Comparison of ENCODE assay signal across 7 cellular contexts in the genomic region with DNA sequence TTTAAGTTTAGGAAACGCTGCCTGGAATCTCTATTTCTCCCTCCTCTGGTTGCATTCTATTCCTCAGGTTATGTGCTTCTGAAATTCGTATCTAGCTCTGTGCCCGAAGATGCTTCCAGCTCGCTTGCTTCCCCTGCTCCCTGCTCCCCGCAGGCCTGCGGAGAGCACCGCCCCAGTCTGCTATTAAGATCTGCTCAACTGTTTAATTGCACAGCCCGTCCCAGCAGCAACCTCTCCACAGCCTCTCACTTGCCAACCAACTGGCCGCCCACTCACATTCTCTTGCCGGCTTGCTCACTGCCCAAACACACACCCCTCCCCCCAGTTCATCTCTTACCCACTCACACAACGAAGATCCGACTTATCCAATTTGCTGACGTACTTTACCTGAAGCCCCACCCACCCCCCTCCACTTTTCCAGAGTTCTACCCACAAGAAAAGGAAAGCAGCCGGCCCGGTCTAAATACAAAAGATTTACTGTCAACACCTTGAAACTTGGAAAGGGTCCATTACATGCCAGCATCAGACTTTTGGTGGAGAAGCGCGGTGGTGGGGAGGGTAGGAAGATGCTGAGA.
A peak's percentile ranks its signal among the peaks of the same experiment; 100 is the strongest.
DNase-seq lines count a peak whose midpoint lies in the region; ATAC-seq and TF ChIP-seq lines count a peak whose summit lies in the region.

No MANE protein-coding gene starts in this region.

- H3K36me3 ChIP-seq in prostate gland: peaks cover 0 to 6% of the 10 kb centered on the region in 2 donors

- TF ChIP-seq CTCF in prostate gland (IDR thresholded peaks at IDR 0.05): no peak

- WGBS in prostate gland: 12% methylated on average over 17 of the region's 17 CpGs

- H3K4me3 ChIP-seq in prostate gland: no peak overlapping the region

- DNase-seq in HK-2 (ENCODE audit: unreplicated experiment): peak; percentile 92
- DNase-seq in activated CD8-positive, alpha-beta memory T cell treated with anti-CD3 and anti-CD28 coated beads, Interleukin-2, amount 50 U/mL, for 48 hours: peak; percentile 62
- DNase-seq in Right ventricle myocardium inferior (ENCODE audit: missing footprints): no peak
- DNase-seq in prostate gland (ENCODE audit: low spot score): peak; percentile 76
- DNase-seq in NCI-H146 treated with DMSO at 0.1 percent for 48 hours (lab: John Stamatoyannopoulos, UW; ENCODE audit: unreplicated experiment): no peak
- DNase-seq in stimulated activated CD4-positive, alpha-beta T cell treated with anti-CD3 and anti-CD28 coated beads, Interleukin-4, amount 100 ng/mL, for 4 hours: no peak
- DNase-seq in activated gamma-delta T cell treated with Interleukin-2 at 50 U/mL for 16 hours: no peak

- TF ChIP-seq POLR2A in prostate gland (IDR thresholded peaks at IDR 0.05): no peak

- intact Hi-C loops in Right ventricle myocardium inferior (cut with DNase I) (no loop called here), prostate gland (cut with DNase I) (no loop called here)

- peak overlapping the region; percentile 61 to 72 for H3K27ac ChIP-seq in prostate gland

- H3K27me3 ChIP-seq in prostate gland (replicated peaks; ENCODE audit: insufficient read depth): no peaks in the 10 kb centered on the region

- H3K9me3 ChIP-seq in prostate gland: no peaks in the 10 kb centered on the region

- ATAC-seq in Right ventricle myocardium inferior: peak; percentile 74

- peaks cover 17% of the 10 kb centered on the region for H3K4me1 ChIP-seq in prostate gland (replicated peaks)

Comparison
In these comparisons a context has a peak if more than half of its experiments do, and no peak if none do; other contexts are left out.
1. DNase-seq: peak in HK-2 (single experiment), activated CD8-positive, alpha-beta memory T cell treated with anti-CD3 and anti-CD28 coated beads, Interleukin-2, amount 50 U/mL, for 48 hours (single experiment) and prostate gland (single experiment); none in Right ventricle myocardium inferior (single experiment), NCI-H146 treated with DMSO at 0.1 percent for 48 hours (single experiment), stimulated activated CD4-positive, alpha-beta T cell treated with anti-CD3 and anti-CD28 coated beads, Interleukin-4, amount 100 ng/mL, for 4 hours (0 of 2) and activated gamma-delta T cell treated with Interleukin-2 at 50 U/mL for 16 hours (single experiment).